Comparison of ENCODE assay signal across 8 cellular contexts in genomic region chr6:89411269-89412070, GRCh38. TPM values are rescaled to one million over a fixed set of nuclear protein-coding genes. Genes with fewer than 3 reads are reported as not detected.
DNase-seq lines count a peak whose midpoint lies in the region; ATAC-seq and TF ChIP-seq lines count a peak whose summit lies in the region.

No MANE protein-coding gene starts in this region.

- DNase-seq in activated CD4-positive, alpha-beta memory T cell treated with anti-CD3 and anti-CD28 coated beads for 36 hours = peak; percentile 49
- DNase-seq in natural killer cell = peak; percentile 23
- peak; percentile 44 to 91 for DNase-seq in upper lobe of left lung
- no peak for DNase-seq in inferior parietal cortex (ENCODE audit: extremely low spot score)

- H3K9me3 ChIP-seq in Loucy (ENCODE audit: insufficient read depth, low read depth, low read length) = no peaks in the 10 kb centered on the region
- no peaks in the 10 kb centered on the region for H3K9me3 ChIP-seq in upper lobe of left lung

- peaks cover 2% of the 10 kb centered on the region for H3K27me3 Mint-ChIP-seq in activated CD4-positive, alpha-beta memory T cell treated with anti-CD3 and anti-CD28 coated beads for 36 hours
- peaks cover 31 to 54% of the 10 kb centered on the region in 2 donors for H3K27me3 Mint-ChIP-seq in natural killer cell (ENCODE audit: low read depth in 2 of 2)

- H3K4me3 Mint-ChIP-seq in activated CD4-positive, alpha-beta memory T cell treated with anti-CD3 and anti-CD28 coated beads for 36 hours = peak overlapping the region; percentile 74
- H3K4me3 Mint-ChIP-seq in natural killer cell = peak overlapping the region; percentile 85

- peak; percentile 49 for ATAC-seq in GM21786 (IDR thresholded peaks at IDR 0.05; ENCODE audit: unreplicated experiment)
- peak; percentile 51 for ATAC-seq in esophagus mucosa
- ATAC-seq in natural killer cell = peak; percentile 49 to 63 (median 55)
- peak; percentile 45 to 79 for ATAC-seq in upper lobe of left lung (ENCODE audit: low FRiP score in 2 of 2)

- peak overlapping the region; percentile 93 for H2AFZ ChIP-seq in Loucy (ENCODE audit: low read length)

- H3K27ac Mint-ChIP-seq in activated CD4-positive, alpha-beta memory T cell treated with anti-CD3 and anti-CD28 coated beads for 36 hours = no peak overlapping the region
- H3K27ac Mint-ChIP-seq in natural killer cell = no peak overlapping the region

- no peak for TF ChIP-seq POLR2A in upper lobe of left lung (IDR thresholded peaks at IDR 0.05)

- H3K4me1 ChIP-seq in Loucy (ENCODE audit: insufficient read depth, low read length, poor library complexity, severe bottlenecking) (peaks cover 50% of the 10 kb centered on the region), upper lobe of left lung (peaks cover 11 to 21% (median 17%) of the 10 kb centered on the region in 4 donors)

- TF ChIP-seq CTCF in Loucy (conservative IDR thresholded peaks at IDR 0.05; ENCODE audit: low read length) (no peak), natural killer cell (IDR thresholded peaks at IDR 0.05) (no peak), upper lobe of left lung (IDR thresholded peaks at IDR 0.05) (no peak)

- no peaks in the 10 kb centered on the region for H3K9me3 Mint-ChIP-seq in activated CD4-positive, alpha-beta memory T cell treated with anti-CD3 and anti-CD28 coated beads for 36 hours
- no peaks in the 10 kb centered on the region for H3K9me3 Mint-ChIP-seq in natural killer cell

- WGBS in upper lobe of left lung, 2 donors = 0% methylated on average over 62 of the region's 83 CpGs; no CpG with 5 or more reads in 1 of the 2 donors

- H3K36me3 Mint-ChIP-seq in activated CD4-positive, alpha-beta memory T cell treated with anti-CD3 and anti-CD28 coated beads for 36 hours = no peaks in the 10 kb centered on the region
- no peaks in the 10 kb centered on the region for H3K36me3 Mint-ChIP-seq in natural killer cell

- peak overlapping the region; percentile 88 for H3K9ac ChIP-seq in Loucy (ENCODE audit: low read depth, low read length, poor library complexity, severe bottlenecking)

- no peaks in the 10 kb centered on the region for H3K9me2 ChIP-seq in Loucy (replicated peaks; ENCODE audit: low read depth, low read length)

- TF ChIP-seq EP300 in upper lobe of left lung (IDR thresholded peaks at IDR 0.05) = no peak

- H3K27me3 ChIP-seq in Loucy (ENCODE audit: insufficient read depth, low read length, poor library complexity, severe bottlenecking) (no peaks in the 10 kb centered on the region), upper lobe of left lung (no peaks in the 10 kb centered on the region)

- peaks cover 64% of the 10 kb centered on the region for H3K79me2 ChIP-seq in Loucy (ENCODE audit: insufficient read depth, low read length)

- H3K4me3 ChIP-seq in GM08714 (ENCODE audit: low read length) (peak overlapping the region; percentile 76), Loucy (ENCODE audit: low read length, poor library complexity, severe bottlenecking) (peak overlapping the region; percentile 84), upper lobe of left lung (peak overlapping the region; percentile 60 to 83 (median 74))

- POLR2A ChIA-PET in activated CD4-positive, alpha-beta memory T cell treated with anti-CD3 and anti-CD28 coated beads for 36 hours (lab: Charles Lee) = interaction anchor here (0.5 to 1.5 kb wide), 6 partner anchors 31 to 1790 kb away, joined by 3 to 5 read pairs (median 3); partner anchors contain the start of genes LYRM2 and RNGTT

- intact Hi-C loops in activated CD4-positive, alpha-beta memory T cell treated with anti-CD3 and anti-CD28 coated beads for 36 hours (cut with micrococcal nuclease) = loop anchor here (1.0 to 2.0 kb wide), 4 partner anchors 21 to 331 kb away; partner anchors contain the start of genes ANKRD6 and PNRC1
- intact Hi-C loops in natural killer cell (cut with micrococcal nuclease) = no loop called here

- peaks cover 14% of the 10 kb centered on the region for H4K20me1 ChIP-seq in Loucy (ENCODE audit: insufficient read depth, low read length, poor library complexity, severe bottlenecking)

- H3F3A ChIP-seq in Loucy (ENCODE audit: low read depth) = no peaks in the 10 kb centered on the region

- peaks cover 18% of the 10 kb centered on the region for H3K4me1 Mint-ChIP-seq in activated CD4-positive, alpha-beta memory T cell treated with anti-CD3 and anti-CD28 coated beads for 36 hours (ENCODE audit: low read depth)
- peaks cover 5 to 19% of the 10 kb centered on the region in 2 donors for H3K4me1 Mint-ChIP-seq in natural killer cell

- H3K27ac ChIP-seq in upper lobe of left lung = peak overlapping the region; percentile 64 to 86 (median 78)

- no peaks in the 10 kb centered on the region for H3K36me3 ChIP-seq in Loucy (ENCODE audit: insufficient read depth, low read length)
- no peaks in the 10 kb centered on the region for H3K36me3 ChIP-seq in upper lobe of left lung

- CTCF ChIA-PET in activated CD4-positive, alpha-beta memory T cell treated with anti-CD3 and anti-CD28 coated beads for 36 hours (lab: Charles Lee) = interaction anchor here (0.7 to 4.1 kb wide), 7 partner anchors 21 to 199 kb away, joined by 3 to 22 read pairs (median 9); partner anchors contain the start of genes ANKRD6 and UBE2J1

- H3K4me2 ChIP-seq in Loucy (ENCODE audit: low read depth, low read length, poor library complexity, severe bottlenecking) = peak overlapping the region; percentile 85

RNA-seq across cellular contexts. Expression of gene RRAGD, which starts 0.6 kb away (rescaled TPM):
- 10 to 100 TPM; 15.8 to 16.4 TPM for total RNA-seq in activated CD4-positive, alpha-beta memory T cell treated with anti-CD3 and anti-CD28 coated beads for 36 hours
- 40.4 TPM for total RNA-seq in esophagus mucosa
- total RNA-seq in natural killer cell = 1 to 10 TPM in 2 of 3 donors, under 1 TPM in 1; 0.43 to 4.4 (median 1.8) TPM
- total RNA-seq in upper lobe of left lung = 10 to 100 TPM; 17.5 to 62.7 (median 29.7) TPM

RNA-seq across cellular contexts. Expression of gene ANKRD6, which starts 21.5 kb away (rescaled TPM):
- 1 to 10 TPM; 3.1 to 4.0 TPM for total RNA-seq in activated CD4-positive, alpha-beta memory T cell treated with anti-CD3 and anti-CD28 coated beads for 36 hours
- 9.9 TPM for total RNA-seq in esophagus mucosa
- total RNA-seq in natural killer cell = 1 to 10 TPM; 4.5 to 9.0 (median 4.6) TPM
- total RNA-seq in upper lobe of left lung = 10 to 100 TPM; 14.5 to 60.8 (median 30.7) TPM

RNA-seq across cellular contexts. Expression of gene UBE2J1, which starts 58.9 kb away (rescaled TPM):
- 10 to 100 TPM; 23.8 to 24.9 TPM for total RNA-seq in activated CD4-positive, alpha-beta memory T cell treated with anti-CD3 and anti-CD28 coated beads for 36 hours
- total RNA-seq in esophagus mucosa (22.6 TPM), natural killer cell (10 to 100 TPM; 34.1 to 58.1 (median 45.9) TPM), upper lobe of left lung (10 to 100 TPM; 16.5 to 55.5 (median 37.4) TPM)
